ENCODE assay signal across 10 cellular contexts in genomic region chr11:56183459-56183858, GRCh38.
"Had no signal": no experiment of that assay in that cellular context is flagged by ENCODE, and none has a peak within 500 bp of the region (broad histone marks: within the 10 kb centered on the region; RNA-seq: fewer than 3 reads in every experiment).

No MANE protein-coding gene starts in this region.

- H3K36me3 ChIP-seq: WERI-Rb-1 had no signal

- ATAC-seq: activated CD4-positive, alpha-beta T cell treated with anti-CD3 and anti-CD28 coated beads for 36 hours; activated CD4-positive, CD25-positive, alpha-beta regulatory T cell treated with anti-CD3 and anti-CD28 coated beads, Interleukin-2, amount 50 U/mL, for 24 hours; activated CD8-positive, alpha-beta memory T cell treated with anti-CD3 and anti-CD28 coated beads, Interleukin-2, amount 10 ng/mL, durations not matched to agents 7 days and 5 days; activated CD8-positive, alpha-beta T cell treated with anti-CD3 and anti-CD28 coated beads for 36 hours; activated CD8-positive, alpha-beta T cell treated with anti-CD3 and anti-CD28 coated beads, Interleukin-2, amount 10 ng/mL, durations not matched to agents 7 days and 5 days; T-cell; T-helper 17 cell; WTC11 had no signal

- H3K27ac ChIP-seq: VCaP, WERI-Rb-1 had no signal
